Comparison of ENCODE assay signal across 9 cellular contexts in genomic region chr3:49199244-49199899, GRCh38. TPM values are rescaled to one million over a fixed set of nuclear protein-coding genes. Genes with fewer than 3 reads are reported as not detected.
DNase-seq lines count a peak whose midpoint lies in the region; ATAC-seq and TF ChIP-seq lines count a peak whose summit lies in the region.
"Had no signal": no experiment of that assay in that cellular context is flagged by ENCODE, and none has a peak within 500 bp of the region (broad histone marks: within the 10 kb centered on the region; RNA-seq: fewer than 3 reads in every experiment).

No MANE protein-coding gene starts in this region.

- no peak for TF ChIP-seq CTCF in lung (IDR thresholded peaks at IDR 0.05; ENCODE audit: control extremely low read depth, extremely low read depth)
- TF ChIP-seq CTCF in suprapubic skin (IDR thresholded peaks at IDR 0.05): no peak

- no peaks in the 10 kb centered on the region for H3K36me3 ChIP-seq in lung (ENCODE audit: control insufficient read depth in 2 of 2, insufficient read depth in 2 of 2, low read length in 2 of 2)
- no peaks in the 10 kb centered on the region for H3K36me3 ChIP-seq in suprapubic skin

- H3K4me3 ChIP-seq in lung (peak overlapping the region; percentile 33), suprapubic skin (peak overlapping the region; percentile 43)

- ATAC-seq in activated CD4-positive, CD25-positive, alpha-beta regulatory T cell treated with anti-CD3 and anti-CD28 coated beads, Interleukin-2, amount 50 U/mL, for 24 hours: no peak
- ATAC-seq in lung (ENCODE audit: insufficient read depth, low FRiP score) (peak; percentile 73), HG03108 (IDR thresholded peaks at IDR 0.05; ENCODE audit: unreplicated experiment) (no peak)

- TF ChIP-seq EP300 in suprapubic skin (IDR thresholded peaks at IDR 0.05): no peak

- peak; percentile 42 for DNase-seq in activated CD4-positive, CD25-positive, alpha-beta regulatory T cell treated with anti-CD3 and anti-CD28 coated beads, Interleukin-2, amount 50 U/mL, for 72 hours
- peak; percentile 71 for DNase-seq in epidermal melanocyte (ENCODE audit: insufficient read length, low spot score)
- peak; percentile 68 for DNase-seq in lung (ENCODE audit: low spot score)
- DNase-seq in suprapubic skin (ENCODE audit: low spot score in 2 of 2): peak; percentile 96 to 97
- no peak for DNase-seq in T-helper 1 cell
- no peak for DNase-seq in HK-2 (ENCODE audit: unreplicated experiment)
- DNase-seq: GOT3 had no signal

- TF ChIP-seq POLR2A in suprapubic skin (IDR thresholded peaks at IDR 0.05): no peak

- H3K27me3 ChIP-seq in lung (ENCODE audit: control insufficient read depth, insufficient read depth): no peaks in the 10 kb centered on the region
- no peaks in the 10 kb centered on the region for H3K27me3 ChIP-seq in suprapubic skin

- WGBS in lung, 2 donors: 21 to 40% methylated on average over 50 to 52 of the region's 52 CpGs
- 23% methylated on average over 19 of the region's 52 CpGs for WGBS in suprapubic skin

- H3K27ac ChIP-seq in lung (ENCODE audit: low read depth in 1 of 2, low read length in 1 of 2) (peak overlapping the region; percentile 65 to 89), suprapubic skin (peak overlapping the region; percentile 1)

- H3K9me3 ChIP-seq in lung (ENCODE audit: control insufficient read depth in 2 of 2, insufficient read depth in 1 of 2, low read length in 1 of 2): no peaks in the 10 kb centered on the region
- no peaks in the 10 kb centered on the region for H3K9me3 ChIP-seq in suprapubic skin

- H3K4me1 ChIP-seq in lung (ENCODE audit: control insufficient read depth in 2 of 2, insufficient read depth in 2 of 2, low read length in 2 of 2) (peaks cover 0 to 2% of the 10 kb centered on the region in 2 donors), suprapubic skin (peaks cover 15% of the 10 kb centered on the region)

RNA-seq across cellular contexts. Expression of gene KLHDC8B, which starts 28.0 kb away (rescaled TPM):
- total RNA-seq in lung (10 to 100 TPM; 29.6 to 32.0 TPM), suprapubic skin (10 to 100 TPM; 53.1 to 63.6 (median 59.3) TPM)
- polyA plus RNA-seq in lung: 10 to 100 TPM; 19.4 to 32.5 TPM

RNA-seq across cellular contexts. Expression of gene CCDC71, which starts 33.2 kb away (rescaled TPM):
- 10 to 100 TPM; 13.9 to 23.8 TPM for total RNA-seq in lung
- polyA plus RNA-seq in lung: 10 to 100 TPM; 16.3 to 29.3 TPM
- total RNA-seq in suprapubic skin: 10 to 100 TPM; 29.0 to 48.2 (median 35.3) TPM

Comparison
In these comparisons a context has a peak if more than half of its experiments do, and no peak if none do; other contexts are left out.
1. DNase-seq: peak in activated CD4-positive, CD25-positive, alpha-beta regulatory T cell treated with anti-CD3 and anti-CD28 coated beads, Interleukin-2, amount 50 U/mL, for 72 hours (single experiment), epidermal melanocyte (single experiment), lung (single experiment) and suprapubic skin (2 of 2); none in T-helper 1 cell (0 of 5) and HK-2 (single experiment).